17 cellular contexts compared by ENCODE assay signal in genomic region chr10:129056734-129057689, GRCh38.
A peak's percentile ranks its signal among the peaks of the same experiment; 100 is the strongest.
DNase-seq lines count a peak whose midpoint lies in the region; ATAC-seq and TF ChIP-seq lines count a peak whose summit lies in the region.
"Had no signal": no experiment of that assay in that cellular context is flagged by ENCODE, and none has a peak within 500 bp of the region (broad histone marks: within the 10 kb centered on the region; RNA-seq: fewer than 3 reads in every experiment).

No MANE protein-coding gene starts in this region.

- ATAC-seq in GM19395 (IDR thresholded peaks at IDR 0.05; ENCODE audit: unreplicated experiment) (peak; percentile 34), HG03354 (IDR thresholded peaks at IDR 0.05; ENCODE audit: poor library complexity, severe bottlenecking, unreplicated experiment) (peak; percentile 36)
- ATAC-seq: left lobe of liver, right cardiac atrium had no signal

- WGBS in endodermal cell (ENCODE audit: insufficient coverage in 1 of 2, insufficient read length in 1 of 2), 2 experiments, result 92 to 93% methylated on average over 18 to 25 of the region's 25 CpGs

- no peaks in the 10 kb centered on the region for H3K36me3 Mint-ChIP-seq in CD8-positive, alpha-beta memory T cell
- H3K36me3 Mint-ChIP-seq in endodermal cell (ENCODE audit: low read depth), result no peaks in the 10 kb centered on the region

- no peak overlapping the region for H3K27ac ChIP-seq in CD8-positive, alpha-beta memory T cell (ENCODE audit: low read depth, low read length)
- no peak overlapping the region for H3K27ac ChIP-seq in endodermal cell (ENCODE audit: low read depth, low read length)
- H3K27ac ChIP-seq in WERI-Rb-1, result no peak overlapping the region
- H3K27ac ChIP-seq: esophagus muscularis mucosa, HL-60 had no signal

- CTCF ChIA-PET in CD8-positive, alpha-beta memory T cell (lab: Charles Lee), result interaction anchor here (1.5 kb wide), 1 partner anchor 20 kb away, joined by 4 read pairs; no protein-coding TSS in a partner anchor

- peaks cover 33% of the 10 kb centered on the region for H3K4me1 ChIP-seq in CD8-positive, alpha-beta memory T cell (ENCODE audit: insufficient read depth, low read length)
- H3K4me1 ChIP-seq in endodermal cell (ENCODE audit: control insufficient read depth, insufficient read depth, low read length), result no peaks in the 10 kb centered on the region
- H3K4me1 ChIP-seq: esophagus muscularis mucosa had no signal

- peaks cover 0 to 2% (median 0%) of the 10 kb centered on the region in 5 donors for H3K9me3 Mint-ChIP-seq in CD8-positive, alpha-beta memory T cell
- H3K9me3 Mint-ChIP-seq in endodermal cell, result no peaks in the 10 kb centered on the region
- H3K9me3 Mint-ChIP-seq: nephron progenitor cell had no signal

- no peaks in the 10 kb centered on the region for H3K9me3 ChIP-seq in CD8-positive, alpha-beta memory T cell (ENCODE audit: low read length)
- no peaks in the 10 kb centered on the region for H3K9me3 ChIP-seq in endodermal cell (ENCODE audit: control insufficient read depth, low read length)
- no peaks in the 10 kb centered on the region for H3K9me3 ChIP-seq in WERI-Rb-1 (ENCODE audit: severe bottlenecking)
- H3K9me3 ChIP-seq: esophagus muscularis mucosa had no signal

- peak overlapping the region in 1 of 8 donors; percentile 20 for H3K27ac Mint-ChIP-seq in CD8-positive, alpha-beta memory T cell
- no peak overlapping the region for H3K27ac Mint-ChIP-seq in endodermal cell
- H3K27ac Mint-ChIP-seq: nephron progenitor cell had no signal

- no peak for DNase-seq in CD8-positive, alpha-beta memory T cell
- DNase-seq in endodermal cell (peak; percentile 25), DMS53 treated with DMSO at 0.1 percent for 48 hours (lab: John Stamatoyannopoulos, UW; ENCODE audit: unreplicated experiment) (no peak), Kasumi-1 (lab: John Stamatoyannopoulos, UW) (no peak), NCI-H526 (lab: John Stamatoyannopoulos, UW) (no peak), WERI-Rb-1 (no peak)
- DNase-seq: AML-193; amygdala; NCI-H2107; right cardiac atrium; stimulated activated naive CD4-positive, alpha-beta T cell treated with Interleukin-2 at 50 U/mL for 16 hours had no signal

- peak overlapping the region in 5 of 7 donors; percentile 55 to 84 (median 65) for H3K4me3 Mint-ChIP-seq in CD8-positive, alpha-beta memory T cell
- H3K4me3 Mint-ChIP-seq in endodermal cell, result no peak overlapping the region

- no peak overlapping the region for H3K9ac ChIP-seq in endodermal cell (ENCODE audit: extremely low read depth, low read length, poor library complexity, severe bottlenecking)

- H3K4me1 Mint-ChIP-seq in CD8-positive, alpha-beta memory T cell, result peaks cover 23 to 36% (median 24%) of the 10 kb centered on the region in 3 donors
- H3K4me1 Mint-ChIP-seq in endodermal cell, result no peaks in the 10 kb centered on the region

- TF ChIP-seq CTCF in endodermal cell (conservative IDR thresholded peaks at IDR 0.05) (no peak), WERI-Rb-1 (IDR thresholded peaks at IDR 0.05; ENCODE audit: low read depth, low read length) (no peak)

- H3K36me3 ChIP-seq in CD8-positive, alpha-beta memory T cell (ENCODE audit: insufficient read depth, low read length), result no peaks in the 10 kb centered on the region
- no peaks in the 10 kb centered on the region for H3K36me3 ChIP-seq in endodermal cell (ENCODE audit: control insufficient read depth, insufficient read depth, low read length)
- H3K36me3 ChIP-seq in WERI-Rb-1, result no peaks in the 10 kb centered on the region
- H3K36me3 ChIP-seq: esophagus muscularis mucosa had no signal

- peaks cover 0 to 5% of the 10 kb centered on the region in 2 donors for H3K27me3 Mint-ChIP-seq in CD8-positive, alpha-beta memory T cell
- peaks cover 3% of the 10 kb centered on the region for H3K27me3 Mint-ChIP-seq in endodermal cell (ENCODE audit: insufficient read depth)

- H3K27me3 ChIP-seq in CD8-positive, alpha-beta memory T cell (ENCODE audit: insufficient read depth, low read length, poor library complexity, severe bottlenecking), result no peaks in the 10 kb centered on the region
- H3K27me3 ChIP-seq in endodermal cell (ENCODE audit: control insufficient read depth, insufficient read depth, low read length, poor library complexity, severe bottlenecking) (no peaks in the 10 kb centered on the region), WERI-Rb-1 (ENCODE audit: insufficient read depth, low read depth, severe bottlenecking) (no peaks in the 10 kb centered on the region)
- H3K27me3 ChIP-seq: esophagus muscularis mucosa had no signal

- no peak overlapping the region for H3K4me3 ChIP-seq in CD8-positive, alpha-beta memory T cell (ENCODE audit: low read length)
- H3K4me3 ChIP-seq in endodermal cell (ENCODE audit: low read length), result no peak overlapping the region
- no peak overlapping the region for H3K4me3 ChIP-seq in WERI-Rb-1 (ENCODE audit: low read depth, low read length)
- H3K4me3 ChIP-seq: esophagus muscularis mucosa had no signal

- POLR2A ChIA-PET in CD8-positive, alpha-beta memory T cell (lab: Charles Lee), result interaction anchor here (1.0 to 1.1 kb wide), 2 partner anchors 14 to 410 kb away, joined by 3 to 4 read pairs; partner anchors contain the start of gene MGMT
